Comparison of ENCODE assay signal across 8 cellular contexts in genomic region chr20:38633577-38634093, GRCh38. TPM values are rescaled to one million over a fixed set of nuclear protein-coding genes. Genes with fewer than 3 reads are reported as not detected.
DNase-seq lines count a peak whose midpoint lies in the region; ATAC-seq and TF ChIP-seq lines count a peak whose summit lies in the region.

No MANE protein-coding gene starts in this region.

- no peaks in the 10 kb centered on the region for H3K9me3 Mint-ChIP-seq in osteocyte (ENCODE audit: unreplicated experiment)

- H3K36me3 Mint-ChIP-seq in osteocyte (ENCODE audit: unreplicated experiment): no peaks in the 10 kb centered on the region

- POLR2A ChIA-PET in PC-3 (lab: Charles Lee; ENCODE audit: unreplicated experiment): interaction anchor here (0.6 kb wide), 1 partner anchor 29 kb away, joined by 3 read pairs; no protein-coding TSS in a partner anchor

- intact Hi-C loops in PC-3 (cut with micrococcal nuclease) (loop anchor here (5.0 kb wide), 1 partner anchor 119 kb away; no protein-coding TSS in a partner anchor), uterus (cut with DNase I; ENCODE audit: low total_unique reads) (no loop called here)

- no peak overlapping the region for H3K4me3 ChIP-seq in KMS-11 (IDR thresholded peaks at IDR 0.05; ENCODE audit: insufficient read depth, low read depth, low read length)
- no peak overlapping the region for H3K4me3 ChIP-seq in PC-3 (ENCODE audit: low read length)
- no peak overlapping the region for H3K4me3 ChIP-seq in fibroblast of mammary gland (ENCODE audit: control insufficient read depth, low read depth, low read length)
- H3K4me3 ChIP-seq in uterus: no peak overlapping the region

- no peak overlapping the region for H3K4me3 Mint-ChIP-seq in osteocyte (ENCODE audit: unreplicated experiment)

- H4K20me1 ChIP-seq in KMS-11 (ENCODE audit: insufficient read depth) (no peaks in the 10 kb centered on the region), PC-3 (ENCODE audit: low read length) (no peaks in the 10 kb centered on the region)

- H3K27me3 Mint-ChIP-seq in osteocyte (ENCODE audit: unreplicated experiment): peaks cover 27% of the 10 kb centered on the region

- H3K9me3 ChIP-seq in PC-3 (ENCODE audit: low read length) (no peaks in the 10 kb centered on the region), uterus (no peaks in the 10 kb centered on the region)

- peaks cover 2% of the 10 kb centered on the region for H3K4me1 Mint-ChIP-seq in osteocyte (ENCODE audit: unreplicated experiment)

- no peak overlapping the region for H3K27ac ChIP-seq in KMS-11
- no peak overlapping the region for H3K27ac ChIP-seq in PC-3 (ENCODE audit: low read length)
- no peak overlapping the region for H3K27ac ChIP-seq in uterus

- no peaks in the 10 kb centered on the region for H3F3A ChIP-seq in PC-3 (ENCODE audit: low read length, unreplicated experiment)

- peaks cover 11% of the 10 kb centered on the region for H3K4me1 ChIP-seq in KMS-11 (ENCODE audit: low read depth, poor library complexity, severe bottlenecking)
- H3K4me1 ChIP-seq in PC-3 (ENCODE audit: insufficient read depth, low read length): no peaks in the 10 kb centered on the region; the same call in 1 of the 2 replicates
- H3K4me1 ChIP-seq in uterus: no peaks in the 10 kb centered on the region

- no peaks in the 10 kb centered on the region for H3K27me3 ChIP-seq in KMS-11 (ENCODE audit: insufficient read depth, low read depth)
- no peaks in the 10 kb centered on the region for H3K27me3 ChIP-seq in PC-3 (ENCODE audit: low read length)
- H3K27me3 ChIP-seq in uterus: no peaks in the 10 kb centered on the region

- H3K9me2 ChIP-seq in PC-3 (replicated peaks; ENCODE audit: low read length): no peaks in the 10 kb centered on the region

- no TSS peak for BruUV-seq in PC-3 (replicated peaks; lab: Mats Ljungman, UMichigan)

- peak overlapping the region; percentile 5; the same call in 1 of the 2 replicates for H3K4me2 ChIP-seq in KMS-11
- peak overlapping the region; percentile 43; the same call in 1 of the 2 replicates for H3K4me2 ChIP-seq in PC-3 (ENCODE audit: low read length)

- ATAC-seq in PC-3 (peak; percentile 84), HG02642 (IDR thresholded peaks at IDR 0.05; ENCODE audit: poor library complexity, unreplicated experiment) (no peak)

- CTCF ChIA-PET in PC-3 (lab: Charles Lee): interaction anchor here (0.7 kb wide), 1 partner anchor 1209 kb away, joined by 3 read pairs; no protein-coding TSS in a partner anchor

- no peak for TF ChIP-seq POLR2A in uterus (IDR thresholded peaks at IDR 0.05)

- H3K9ac ChIP-seq in KMS-11 (no peak overlapping the region), PC-3 (ENCODE audit: low read length) (no peak overlapping the region)

- no peaks in the 10 kb centered on the region for H3K79me2 ChIP-seq in KMS-11 (ENCODE audit: insufficient read depth, low read depth)
- no peaks in the 10 kb centered on the region for H3K79me2 ChIP-seq in PC-3 (ENCODE audit: low read length)

- TF ChIP-seq CTCF in GM12874 (IDR thresholded peaks at IDR 0.05; ENCODE audit: insufficient read depth, low read depth, low read length) (peak; percentile 95), KMS-11 (conservative IDR thresholded peaks at IDR 0.05; ENCODE audit: low read depth, low read length) (peak; percentile 94), PC-3 (conservative IDR thresholded peaks at IDR 0.05; ENCODE audit: low read depth, low read length) (peak; percentile 89), fibroblast of mammary gland (conservative IDR thresholded peaks at IDR 0.05; ENCODE audit: control insufficient read depth, insufficient read depth, low read depth, low read length) (peak; percentile 81), osteocyte (IDR thresholded peaks at IDR 0.05) (peak; percentile 84), uterus (IDR thresholded peaks at IDR 0.05) (peak; percentile 41 to 53 (median 44))

- H2AFZ ChIP-seq in KMS-11 (ENCODE audit: low read depth) (no peak overlapping the region), PC-3 (ENCODE audit: low read length) (peak overlapping the region; percentile 31)

- DNase-seq in PC-3 (peak; percentile 76), activated T-cell treated with anti-CD3 and anti-CD28 coated beads for 4 hours (peak; percentile 54), fibroblast of mammary gland (ENCODE audit: low read depth) (peak; percentile 49), osteocyte (ENCODE audit: extremely low spot score, unreplicated experiment) (no peak), uterus (peak in 1 of 2 donors; percentile 19)

- no peak overlapping the region for H3K27ac Mint-ChIP-seq in osteocyte (ENCODE audit: unreplicated experiment)

- no peaks in the 10 kb centered on the region for H3K36me3 ChIP-seq in KMS-11 (ENCODE audit: insufficient read depth)
- no peaks in the 10 kb centered on the region for H3K36me3 ChIP-seq in PC-3 (ENCODE audit: low read depth, low read length)
- H3K36me3 ChIP-seq in uterus: no peaks in the 10 kb centered on the region

RNA-seq across cellular contexts. Expression of gene ARHGAP40, which starts 32.0 kb away (rescaled TPM):
- total RNA-seq in PC-3 (2014; rRNA removed): not detected in 2 replicates
- not detected in 2 replicates for total RNA-seq in osteocyte
- total RNA-seq in uterus: 1 to 10 TPM in 1 of 4 donors, under 1 TPM in 1, not detected in 2; 0.21 to 1.2 TPM

RNA-seq across cellular contexts. Expression of gene ADIG, which starts 52.6 kb away (rescaled TPM):
- not detected in 2 replicates for total RNA-seq in PC-3 (2014; rRNA removed)
- not detected in 2 replicates for total RNA-seq in osteocyte
- not detected for total RNA-seq in uterus

Comparison
In these comparisons a context has a peak if more than half of its experiments do, and no peak if none do; other contexts are left out.
1. CTCF ChIP-seq: peak in every context shown above with its lines; median percentile 95 in GM12874; 94 in KMS-11; 89 in PC-3; 84 in osteocyte; 81 in fibroblast of mammary gland; 44 in uterus.